ENCODE assay signal across 21 cellular contexts in the genomic region with DNA sequence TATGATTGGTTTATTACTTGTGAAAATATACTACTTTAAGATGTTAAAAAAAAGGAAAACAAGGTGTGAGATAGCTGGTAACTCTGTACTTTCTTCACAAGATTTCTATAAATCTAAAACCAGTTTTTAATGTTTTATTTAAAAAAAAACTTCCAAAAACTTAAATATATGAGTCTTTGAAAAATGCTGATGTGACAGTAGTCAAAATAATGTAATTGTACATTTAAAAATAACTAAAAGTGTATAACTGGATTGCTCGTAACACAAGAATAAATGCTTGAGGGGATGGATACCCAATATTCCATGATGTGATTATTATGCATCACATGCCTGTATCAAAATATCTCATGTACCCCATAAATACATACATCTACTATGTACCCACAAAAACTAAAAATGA.
A peak's percentile ranks its signal among the peaks of the same experiment; 100 is the strongest.
DNase-seq lines count a peak whose midpoint lies in the region; ATAC-seq, FAIRE-seq and TF ChIP-seq lines count a peak whose summit lies in the region.
"Had no signal": no experiment of that assay in that cellular context is flagged by ENCODE, and none has a peak within 500 bp of the region (broad histone marks: within the 10 kb centered on the region; RNA-seq: fewer than 3 reads in every experiment).

No MANE protein-coding gene starts in this region.

- intact Hi-C loops in IMR-90 (cut with micrococcal nuclease), result no loop called here
- intact Hi-C loops in K562 (cut with micrococcal nuclease), result no loop called here
- intact Hi-C loops in pancreas (cut with DNase I), result no loop called here

- no peak overlapping the region for H2AFZ ChIP-seq in IMR-90 (replicated peaks; ENCODE audit: low read length, poor library complexity)
- H2AFZ ChIP-seq in K562 (ENCODE audit: low read depth, low read length), result no peak overlapping the region

- H3K9me1 ChIP-seq in IMR-90 (ENCODE audit: insufficient read depth, low read length), result no peaks in the 10 kb centered on the region
- H3K9me1 ChIP-seq in K562 (ENCODE audit: control insufficient read depth, insufficient read depth, low read length), result no peaks in the 10 kb centered on the region

- no peak overlapping the region for H3K23ac ChIP-seq in IMR-90 (ENCODE audit: low read depth, low read length)

- H4K5ac ChIP-seq in IMR-90 (ENCODE audit: low read depth, low read length), result no peak overlapping the region

- no peak overlapping the region for H3K4me2 ChIP-seq in A549
- H3K4me2 ChIP-seq in IMR-90 (ENCODE audit: low read depth, low read length), result no peak overlapping the region
- no peak overlapping the region for H3K4me2 ChIP-seq in K562 (ENCODE audit: insufficient read depth, low read length)
- H3K4me2 ChIP-seq: GM23338 had no signal

- no peak overlapping the region for H2BK120ac ChIP-seq in IMR-90 (ENCODE audit: low read depth, low read length)

- H3K36me3 ChIP-seq in IMR-90 (ENCODE audit: control insufficient read depth, insufficient read depth, low read length), result no peaks in the 10 kb centered on the region
- no peaks in the 10 kb centered on the region for H3K36me3 ChIP-seq in K562 (ENCODE audit: control insufficient read depth, insufficient read depth, low read length)
- H3K36me3 ChIP-seq in pancreas, result no peaks in the 10 kb centered on the region
- no peaks in the 10 kb centered on the region for H3K36me3 ChIP-seq in brain microvascular endothelial cell (replicated peaks)

- no peak for TF ChIP-seq RAD21 in A549 (conservative IDR thresholded peaks at IDR 0.05 in 1 of 2, IDR thresholded peaks at IDR 0.05 in 1 of 2)
- TF ChIP-seq RAD21 in IMR-90 (IDR thresholded peaks at IDR 0.05; ENCODE audit: low read length), result no peak
- no peak for TF ChIP-seq RAD21 in K562 (CRISPR knock-in tag; conservative IDR thresholded peaks at IDR 0.05 in 1 of 2, IDR thresholded peaks at IDR 0.05 in 1 of 2)

- H3K9ac ChIP-seq in IMR-90 (ENCODE audit: low read depth, low read length) (no peak overlapping the region), K562 (ENCODE audit: insufficient read depth in 1 of 2, low read depth in 2 of 2, low read length in 2 of 2) (no peak overlapping the region)

- H3K27ac ChIP-seq in A549, result no peak overlapping the region
- H3K27ac ChIP-seq in IMR-90 (ENCODE audit: insufficient read depth, low read length), result no peak overlapping the region
- no peak overlapping the region for H3K27ac ChIP-seq in K562 (ENCODE audit: extremely low read depth, low read depth, low read length)
- H3K27ac ChIP-seq in pancreas, result no peak overlapping the region
- no peak overlapping the region for H3K27ac ChIP-seq in brain microvascular endothelial cell

- H2AK9ac ChIP-seq in IMR-90 (replicated peaks; ENCODE audit: low read depth, low read length, poor library complexity), result no peak overlapping the region

- in situ Hi-C loops in IMR-90 (cut with MboI; ENCODE audit: low sequenced_read_pairs) (loop anchor here (25.0 kb wide), 1 partner anchor 1123 kb away; no protein-coding TSS in a partner anchor), K562 (cut with MboI) (no loop called here), brain microvascular endothelial cell (cut with HindIII; ENCODE audit: low pct_ligation_motif_present, low sequenced_read_pairs) (no loop called here)

- dilution Hi-C loops in IMR-90 (cut with HindIII; ENCODE audit: low sequenced_read_pairs, unreplicated experiment), result no loop called here

- H3K4ac ChIP-seq in IMR-90 (ENCODE audit: low read depth, low read length), result no peak overlapping the region

- no peak overlapping the region for H3K18ac ChIP-seq in IMR-90 (ENCODE audit: low read depth, low read length)

- H3K79me2 ChIP-seq in K562 (ENCODE audit: control insufficient read depth, insufficient read depth, low read length), result no peaks in the 10 kb centered on the region

- no peak overlapping the region for H3K56ac ChIP-seq in IMR-90 (ENCODE audit: extremely low read depth, insufficient read depth, low read length)

- no peak overlapping the region for H2BK5ac ChIP-seq in IMR-90 (ENCODE audit: low read depth, low read length, poor library complexity, severe bottlenecking)

- CTCF ChIA-PET in A549 (lab: Yijun Ruan, JAX) (no interaction called here), IMR-90 (lab: Yijun Ruan, JAX) (no interaction called here), K562 (lab: Yijun Ruan, JAX; ENCODE audit: low intra/inter-chr PET ratio) (no interaction called here)

- no peaks in the 10 kb centered on the region for H4K20me1 ChIP-seq in IMR-90 (ENCODE audit: insufficient read depth, low read length)
- no peaks in the 10 kb centered on the region for H4K20me1 ChIP-seq in K562 (replicated peaks; ENCODE audit: control insufficient read depth, insufficient read depth, low read length)

- H3K4me1 ChIP-seq in A549 (no peaks in the 10 kb centered on the region), IMR-90 (ENCODE audit: control insufficient read depth, insufficient read depth, low read length) (no peaks in the 10 kb centered on the region), K562 (replicated peaks in 1 of 2; ENCODE audit: control insufficient read depth in 2 of 2, insufficient read depth in 2 of 2, low read length in 2 of 2) (no peaks in the 10 kb centered on the region), pancreas (no peaks in the 10 kb centered on the region)

- H4K91ac ChIP-seq in IMR-90 (ENCODE audit: insufficient read depth, low read depth, low read length), result no peak overlapping the region

- BruUV-seq in IMR-90 (replicated peaks; lab: Mats Ljungman, UMichigan), result no TSS peak
- no TSS peak for BruUV-seq in K562 (replicated peaks; lab: Mats Ljungman, UMichigan)

- H3K9me3 ChIP-seq in A549, result no peaks in the 10 kb centered on the region
- no peaks in the 10 kb centered on the region for H3K9me3 ChIP-seq in IMR-90 (ENCODE audit: control insufficient read depth, insufficient read depth, low read length)
- no peaks in the 10 kb centered on the region for H3K9me3 ChIP-seq in K562 (replicated peaks; ENCODE audit: control insufficient read depth, insufficient read depth, low read depth, low read length)
- H3K9me3 ChIP-seq in pancreas, result no peaks in the 10 kb centered on the region

- H3K27me3 ChIP-seq in IMR-90 (ENCODE audit: control insufficient read depth, insufficient read depth, low read length) (no peaks in the 10 kb centered on the region), K562 (ENCODE audit: control insufficient read depth in 2 of 2, insufficient read depth in 2 of 2, low read length in 2 of 2) (no peaks in the 10 kb centered on the region), pancreas (no peaks in the 10 kb centered on the region), brain microvascular endothelial cell (replicated peaks) (no peaks in the 10 kb centered on the region)

- no peak for TF ChIP-seq POLR2A in A549 (IDR thresholded peaks at IDR 0.05; ENCODE audit: low read length)
- TF ChIP-seq POLR2A in IMR-90 (IDR thresholded peaks at IDR 0.05; ENCODE audit: low read depth, low read length), result no peak
- TF ChIP-seq POLR2A in K562 (conservative IDR thresholded peaks at IDR 0.05), result no peak

- TF ChIP-seq CTCF in A549 (IDR thresholded peaks at IDR 0.05) (no peak), IMR-90 (conservative IDR thresholded peaks at IDR 0.05; ENCODE audit: low read depth, low read length) (no peak), K562 (IDR thresholded peaks at IDR 0.05 in 2 of 3, conservative IDR thresholded peaks at IDR 0.05 in 1 of 3; ENCODE audit: insufficient read depth in 2 of 3, low read depth in 1 of 3, low read length in 3 of 3) (no peak), pancreas (IDR thresholded peaks at IDR 0.05) (no peak), brain microvascular endothelial cell (IDR thresholded peaks at IDR 0.05; ENCODE audit: low read depth, low read length, missing control alignments) (no peak)

- H2AK5ac ChIP-seq in IMR-90 (ENCODE audit: low read depth, low read length), result no peak overlapping the region

- H3K4me3 ChIP-seq in A549, result no peak overlapping the region
- H3K4me3 ChIP-seq in IMR-90 (ENCODE audit: insufficient read depth, low read depth, low read length), result no peak overlapping the region
- H3K4me3 ChIP-seq in K562, result no peak overlapping the region
- H3K4me3 ChIP-seq in pancreas, result no peak overlapping the region
- no peak overlapping the region for H3K4me3 ChIP-seq in brain microvascular endothelial cell (ENCODE audit: low read depth, low read length)
- H3K4me3 ChIP-seq: GM12878, GM23338 had no signal

- FAIRE-seq in A549 (lab: Jason Lieb, UNC) (no peak), K562 (lab: Jason Lieb, UNC) (no peak), pancreas (lab: Jason Lieb, UNC) (peak; percentile 29)
- FAIRE-seq: GM12878, GM18507 had no signal

- no peak overlapping the region for H3K14ac ChIP-seq in IMR-90 (replicated peaks; ENCODE audit: low read depth, low read length)

- POLR2A ChIA-PET in A549 (lab: Yijun Ruan, JAX) (no interaction called here), IMR-90 (lab: Charles Lee; ENCODE audit: unreplicated experiment) (no interaction called here), K562 (lab: Yijun Ruan, JAX) (no interaction called here)

- no peak overlapping the region for H2BK15ac ChIP-seq in IMR-90 (ENCODE audit: low read depth, low read length)

- no peak for ATAC-seq in A549
- no peak for ATAC-seq in IMR-90 (ENCODE audit: low read depth)
- no peak for ATAC-seq in K562
- ATAC-seq in pancreas, result no peak
- no peak for ATAC-seq in HG03521 (IDR thresholded peaks at IDR 0.05; ENCODE audit: unreplicated experiment)
- ATAC-seq in HG03175 (IDR thresholded peaks at IDR 0.05; ENCODE audit: unreplicated experiment), result no peak
- ATAC-seq in GM18498 (IDR thresholded peaks at IDR 0.05; ENCODE audit: unreplicated experiment), result no peak
- ATAC-seq: GM12878, GM23338, HCT116 had no signal

- DNase-seq in A549 (ENCODE audit: low read depth in 1 of 2, low spot score in 1 of 2), result no peak
- DNase-seq in IMR-90, result no peak
- no peak for DNase-seq in K562 (ENCODE audit: extremely low read depth in 1 of 4, low spot score in 3 of 4)
- DNase-seq in pancreas, result no peak
- DNase-seq in brain microvascular endothelial cell, result no peak
- DNase-seq: ACHN; C1 segment of cervical spinal cord; Calu3; CD4-positive, alpha-beta memory T cell; COR-L47; DMS53; DND-41; GDM1; H9 had no signal

- no peak overlapping the region for H4K8ac ChIP-seq in IMR-90 (ENCODE audit: low read depth in 2 of 2, low read length in 2 of 2)

- 85% methylated on average over 1 of the region's 1 CpG for WGBS in A549 (ENCODE audit: missing lambda C conversion rate)
- WGBS in IMR-90 (ENCODE audit: extremely low coverage in 2 of 2, insufficient read length in 1 of 2), 2 experiments, result no CpG with 5 or more reads among the region's 1 CpG
- 0% methylated on average over 1 of the region's 1 CpG for WGBS in K562 (ENCODE audit: insufficient coverage, low coverage, missing lambda C conversion rate)
- WGBS in pancreas, 2 donors, result 72 to 86% methylated on average over 1 of the region's 1 CpG

- no peak overlapping the region for H2BK20ac ChIP-seq in IMR-90 (ENCODE audit: low read depth, low read length)

- no peak for TF ChIP-seq EP300 in A549 (IDR thresholded peaks at IDR 0.05)
- TF ChIP-seq EP300 in K562 (IDR thresholded peaks at IDR 0.05; ENCODE audit: low read length), result no peak

- no peaks in the 10 kb centered on the region for H3K79me1 ChIP-seq in IMR-90 (ENCODE audit: low read depth in 1 of 2, low read length in 2 of 2)

TF ChIP-seq in A549, 52 proteins besides CTCF, POLR2A, EP300 and RAD21 (continues in another document):
- TF ChIP-seq FOSL2 (IDR thresholded peaks at IDR 0.05) (no peak), FOSL2 (CRISPR knock-in tag; IDR thresholded peaks at IDR 0.05) (no peak)

TF ChIP-seq in IMR-90, 13 proteins besides CTCF, POLR2A, EP300 and RAD21 (continues in another document):
- TF ChIP-seq FOS (IDR thresholded peaks at IDR 0.05; ENCODE audit: low read depth, low read length), result no peak

TF ChIP-seq in K562, 482 proteins besides CTCF, POLR2A, EP300 and RAD21 (continues in another document):
- TF ChIP-seq ZNF41 (CRISPR knock-in tag; conservative IDR thresholded peaks at IDR 0.05), result no peak

Comparison
In these comparisons a context has a peak if more than half of its experiments do, and no peak if none do; other contexts are left out.
1. Of the 35 proteins assayed by ChIP-seq in both K562 and A549: peak only in K562: none; only in A549: MAFK; in both: none; in neither: 34.